In genomic region chrX:1323315-1323714, GRCh38 we compare ENCODE assay signal across 9 cellular contexts. TPM values are rescaled to one million over a fixed set of nuclear protein-coding genes. Genes with fewer than 3 reads are reported as not detected.
DNase-seq lines count a peak whose midpoint lies in the region; ATAC-seq, FAIRE-seq and TF ChIP-seq lines count a peak whose summit lies in the region.
"Had no signal": no experiment of that assay in that cellular context is flagged by ENCODE, and none has a peak within 500 bp of the region (broad histone marks: within the 10 kb centered on the region; RNA-seq: fewer than 3 reads in every experiment).

No MANE protein-coding gene starts in this region.

- no peak for TF ChIP-seq EP300 in Ishikawa (IDR thresholded peaks at IDR 0.05; ENCODE audit: borderline replicate concordance)

- TF ChIP-seq CTCF in D721Med (IDR thresholded peaks at IDR 0.05; ENCODE audit: insufficient read depth, missing control alignments) (peak; percentile 44), natural killer cell (IDR thresholded peaks at IDR 0.05) (peak; percentile 34), tibial artery (IDR thresholded peaks at IDR 0.05) (no peak)

- H3K4me3 ChIP-seq in tibial artery = no peak overlapping the region

- no peaks in the 10 kb centered on the region for H3K4me1 ChIP-seq in tibial artery

- peaks cover 0 to 22% of the 10 kb centered on the region in 2 donors for H3K27me3 ChIP-seq in tibial artery

- peaks cover 5% of the 10 kb centered on the region for H3K4me1 Mint-ChIP-seq in central memory CD8-positive, alpha-beta T cell
- H3K4me1 Mint-ChIP-seq in natural killer cell = no peaks in the 10 kb centered on the region

- no peaks in the 10 kb centered on the region for H3K36me3 Mint-ChIP-seq in central memory CD8-positive, alpha-beta T cell (ENCODE audit: insufficient read depth)
- no peaks in the 10 kb centered on the region for H3K36me3 Mint-ChIP-seq in natural killer cell

- intact Hi-C loops in natural killer cell (cut with micrococcal nuclease) = loop anchor here (5.0 kb wide), 1 partner anchor 1269 kb away; no protein-coding TSS in a partner anchor
- intact Hi-C loops in tibial artery (cut with DNase I; ENCODE audit: low total_unique reads) = no loop called here

- H3K27ac Mint-ChIP-seq in central memory CD8-positive, alpha-beta T cell (ENCODE audit: low read depth) = no peak overlapping the region
- no peak overlapping the region for H3K27ac Mint-ChIP-seq in natural killer cell

- H3K27me3 Mint-ChIP-seq in central memory CD8-positive, alpha-beta T cell = peaks cover 40% of the 10 kb centered on the region
- H3K27me3 Mint-ChIP-seq in natural killer cell (ENCODE audit: low read depth in 2 of 2) = peaks cover 0 to 3% of the 10 kb centered on the region in 2 donors

- H3K9me3 Mint-ChIP-seq in central memory CD8-positive, alpha-beta T cell = no peaks in the 10 kb centered on the region
- H3K9me3 Mint-ChIP-seq in natural killer cell = no peaks in the 10 kb centered on the region

- no peaks in the 10 kb centered on the region for H3K36me3 ChIP-seq in tibial artery

- ATAC-seq in GM19463 (IDR thresholded peaks at IDR 0.05; ENCODE audit: unreplicated experiment) (peak; percentile 66), natural killer cell (peak; percentile 64 to 89 (median 70))
- ATAC-seq in central memory CD8-positive, alpha-beta T cell (replicated peaks; ENCODE audit: extremely low read depth, poor library complexity, severe bottlenecking) = peak; percentile 40

- no peak for FAIRE-seq in D721Med (lab: Jason Lieb, UNC)

- no peaks in the 10 kb centered on the region for H3K9me3 ChIP-seq in tibial artery

- no peak overlapping the region for H3K27ac ChIP-seq in tibial artery

- DNase-seq in D721Med (ENCODE audit: insufficient read length, low spot score) = no peak
- peak in 3 of 5 experiments; percentile 30 to 83 (median 37) for DNase-seq in T-helper 2 cell
- peak; percentile 22 to 46 for DNase-seq in central memory CD8-positive, alpha-beta T cell (ENCODE audit: low spot score in 2 of 2)
- DNase-seq in natural killer cell = peak; percentile 29
- DNase-seq in tibial artery = no peak
- no peak for DNase-seq in T1000 (lab: John Stamatoyannopoulos, UW)

- peak; percentile 36; the same call in 1 of the 2 replicates for TF ChIP-seq RAD21 in Ishikawa (IDR thresholded peaks at IDR 0.05; ENCODE audit: low read depth)

- H3K4me3 Mint-ChIP-seq in central memory CD8-positive, alpha-beta T cell = no peak overlapping the region
- no peak overlapping the region for H3K4me3 Mint-ChIP-seq in natural killer cell

TF ChIP-seq in Ishikawa, 13 proteins besides CTCF, POLR2A, EP300 and RAD21:
- TF ChIP-seq YY1 (IDR thresholded peaks at IDR 0.05; ENCODE audit: low read depth) (no peak), REST (IDR thresholded peaks at IDR 0.05; ENCODE audit: low read depth) (no peak), TAF1 (IDR thresholded peaks at IDR 0.05; ENCODE audit: low read depth) (no peak), CREB1 (IDR thresholded peaks at IDR 0.05; ENCODE audit: low read depth) (no peak), USF1 (IDR thresholded peaks at IDR 0.05) (no peak)

RNA-seq across cellular contexts. Expression of gene IL3RA, which starts 13.3 kb away (rescaled TPM):
- 10 to 100 TPM in 1 of 3 donors, 1 to 10 TPM in 2; 3.3 to 97.9 (median 4.4) TPM for total RNA-seq in natural killer cell
- total RNA-seq: renal cortical epithelial cell had no signal

RNA-seq across cellular contexts. Expression of gene CSF2RA, which starts 54.7 kb away (rescaled TPM):
- total RNA-seq in natural killer cell = 10 to 100 TPM in 1 of 3 donors, 1 to 10 TPM in 2; 2.6 to 13.3 (median 5.9) TPM
- total RNA-seq: renal cortical epithelial cell had no signal

Comparison
In these comparisons a context has a peak if more than half of its experiments do, and no peak if none do; other contexts are left out.
1. DNase-seq: peak in T-helper 2 cell (3 of 5), central memory CD8-positive, alpha-beta T cell (2 of 2) and natural killer cell (single experiment); none in D721Med (single experiment), tibial artery (0 of 2) and T1000 (single experiment).
2. CTCF ChIP-seq: peak in D721Med (single experiment) and natural killer cell (single experiment); none in tibial artery (0 of 2).
3. Peak in every context shown above with its lines, with median percentiles within 50 percentile points of each other: ATAC-seq.